Comparison of ENCODE assay signal across 17 cellular contexts in the genomic region with DNA sequence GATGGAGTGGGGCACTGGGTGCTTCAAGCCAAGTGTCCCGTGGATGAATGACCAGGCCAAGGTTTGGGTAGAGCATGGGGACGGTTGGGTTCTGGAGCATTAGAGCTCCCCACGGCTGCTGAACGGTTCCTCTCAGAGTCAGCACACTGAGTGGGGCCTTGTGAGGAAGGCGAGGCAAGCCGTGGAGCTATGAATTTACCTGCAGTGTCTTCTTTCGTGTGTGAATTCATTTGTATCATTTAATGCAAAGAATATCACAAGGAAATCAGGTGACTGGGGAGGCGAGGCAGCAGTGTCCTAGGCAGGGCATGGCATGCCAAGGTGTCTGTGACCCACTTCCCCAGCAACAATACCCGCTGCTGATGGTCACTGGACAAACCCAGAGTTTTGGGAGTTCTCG.
"Had no signal": no experiment of that assay in that cellular context is flagged by ENCODE, and none has a peak within 500 bp of the region (broad histone marks: within the 10 kb centered on the region; RNA-seq: fewer than 3 reads in every experiment).

No MANE protein-coding gene starts in this region.

- H3K36me3 Mint-ChIP-seq: immature natural killer cell; natural killer cell; stimulated activated effector memory CD8-positive, alpha-beta T cell treated with anti-CD3 and anti-CD28 coated beads, Interleukin-12 subunit alpha, Interleukin-12 subunit beta, amount 100 ng/mL, for 72 hours had no signal

- ATAC-seq: natural killer cell; pancreas; stimulated activated effector memory CD8-positive, alpha-beta T cell treated with anti-CD3 and anti-CD28 coated beads, Interleukin-12 subunit alpha, Interleukin-12 subunit beta, amount 100 ng/mL, for 72 hours had no signal

- H3K4me3 Mint-ChIP-seq: immature natural killer cell; natural killer cell; stimulated activated effector memory CD8-positive, alpha-beta T cell treated with anti-CD3 and anti-CD28 coated beads, Interleukin-12 subunit alpha, Interleukin-12 subunit beta, amount 100 ng/mL, for 72 hours had no signal

- H3K9me3 Mint-ChIP-seq: immature natural killer cell; natural killer cell; stimulated activated effector memory CD8-positive, alpha-beta T cell treated with anti-CD3 and anti-CD28 coated beads, Interleukin-12 subunit alpha, Interleukin-12 subunit beta, amount 100 ng/mL, for 72 hours had no signal

- H3K27ac ChIP-seq: dorsolateral prefrontal cortex, neutrophil, pancreas, sigmoid colon, stomach, thyroid gland had no signal

- H3K27me3 ChIP-seq: neutrophil, pancreas, sigmoid colon, thyroid gland had no signal

- H3K36me3 ChIP-seq: neutrophil, pancreas, sigmoid colon, stomach, thyroid gland had no signal

- H3K9me3 ChIP-seq: neutrophil, pancreas, sigmoid colon, stomach, thyroid gland had no signal

- DNase-seq: dorsolateral prefrontal cortex; effector CD8-positive, alpha-beta T cell; erythroblast; hypothalamus; immature natural killer cell; mesendoderm; natural killer cell; pancreas; sigmoid colon; stimulated activated CD4-positive, alpha-beta T cell treated with anti-CD3 and anti-CD28 coated beads, Interleukin-2, amount 100 ng/mL, for 24 hours; stimulated activated CD4-positive, alpha-beta T cell treated with anti-CD3 and anti-CD28 coated beads, Interleukin-4, amount 100 ng/mL, for 24 hours; stimulated activated naive CD4-positive, alpha-beta T cell treated with Interleukin-2 at 50 U/mL for 16 hours; stomach; thyroid gland; trophoblast cell had no signal

- H3K4me1 ChIP-seq: pancreas, sigmoid colon, stomach had no signal

- H3K27ac Mint-ChIP-seq: immature natural killer cell; natural killer cell; stimulated activated effector memory CD8-positive, alpha-beta T cell treated with anti-CD3 and anti-CD28 coated beads, Interleukin-12 subunit alpha, Interleukin-12 subunit beta, amount 100 ng/mL, for 72 hours had no signal

- H3K4me3 ChIP-seq: dorsolateral prefrontal cortex, pancreas, sigmoid colon, stomach, thyroid gland had no signal

- H3K4me1 Mint-ChIP-seq: immature natural killer cell; natural killer cell; stimulated activated effector memory CD8-positive, alpha-beta T cell treated with anti-CD3 and anti-CD28 coated beads, Interleukin-12 subunit alpha, Interleukin-12 subunit beta, amount 100 ng/mL, for 72 hours had no signal
